25 cellular contexts compared by ENCODE assay signal in genomic region chr16:47777191-47777590, GRCh38.
DNase-seq lines count a peak whose midpoint lies in the region; ATAC-seq, FAIRE-seq and TF ChIP-seq lines count a peak whose summit lies in the region.
"Had no signal": no experiment of that assay in that cellular context is flagged by ENCODE, and none has a peak within 500 bp of the region (broad histone marks: within the 10 kb centered on the region; RNA-seq: fewer than 3 reads in every experiment).

No MANE protein-coding gene starts in this region.

- DNase-seq in HFF-Myc (ENCODE audit: extremely low read depth, low read depth): peak; percentile 31
- peak; percentile 79 for DNase-seq in amniotic epithelial cell (ENCODE audit: low read depth)
- peak; percentile 72 for DNase-seq in fibroblast of pulmonary artery (ENCODE audit: low read depth)
- DNase-seq in upper lobe of left lung: no peak
- DNase-seq in H54 (ENCODE audit: insufficient read length, low spot score): no peak
- DNase-seq in immature natural killer cell: no peak
- no peak for DNase-seq in cerebellar cortex (ENCODE audit: low spot score)
- DNase-seq: activated CD4-positive, alpha-beta T cell treated with anti-CD3 and anti-CD28 coated beads, Interleukin-2, amount 50 U/mL, for 1 hour; activated gamma-delta T cell treated with Interleukin-2 at 50 U/mL for 16 hours; CD4-positive, CD25-positive, alpha-beta regulatory T cell; colonic mucosa; DMS 273 treated with DMSO at 0.1 percent for 48 hours; endodermal cell; gastrocnemius medialis; HFFc6; KG1; NCI-H1105; NCI-H2081 treated with DMSO at 0.1 percent for 48 hours; NCI-H526; stimulated activated CD8-positive, alpha-beta memory T cell treated with anti-CD3 and anti-CD28 coated beads, Interleukin-4, amount 100 ng/mL, for 48 hours; uterus had no signal

- TF ChIP-seq CTCF in HFF-Myc (IDR thresholded peaks at IDR 0.05; ENCODE audit: low read depth, low read length, missing control alignments) (no peak), fibroblast of pulmonary artery (IDR thresholded peaks at IDR 0.05; ENCODE audit: low read length, missing control alignments) (no peak), upper lobe of left lung (IDR thresholded peaks at IDR 0.05) (no peak)

- H3K9me3 Mint-ChIP-seq in immature natural killer cell: peaks cover 0 to 2% (median 0%) of the 10 kb centered on the region in 6 donors
- H3K9me3 Mint-ChIP-seq: HFFc6 had no signal

- peaks cover 1 to 7% (median 4%) of the 10 kb centered on the region in 3 donors for H3K27me3 Mint-ChIP-seq in immature natural killer cell (ENCODE audit: low read depth in 3 of 3)

- H3K27ac ChIP-seq in ACC112 (ENCODE audit: low read depth, low read length): 0 out of 2 replicates have a peak overlapping the region, but pooled peaks have one; percentile 19
- no peak overlapping the region for H3K27ac ChIP-seq in upper lobe of left lung
- H3K27ac ChIP-seq: A549, colonic mucosa, gastrocnemius medialis, uterus had no signal

- TF ChIP-seq EP300 in upper lobe of left lung (IDR thresholded peaks at IDR 0.05): no peak

- H3K4me1 ChIP-seq in ACC112 (ENCODE audit: control insufficient read depth, insufficient read depth, low read length, unreplicated experiment) (peaks cover 37% of the 10 kb centered on the region), upper lobe of left lung (peaks cover 0 to 5% (median 0%) of the 10 kb centered on the region in 4 donors)
- H3K4me1 ChIP-seq: colonic mucosa, gastrocnemius medialis, uterus had no signal

- H3K27me3 ChIP-seq in ACC112 (ENCODE audit: insufficient read depth, low read length) (no peaks in the 10 kb centered on the region), upper lobe of left lung (no peaks in the 10 kb centered on the region)
- H3K27me3 ChIP-seq: colonic mucosa, gastrocnemius medialis, uterus had no signal

- no peaks in the 10 kb centered on the region for H3K9me3 ChIP-seq in upper lobe of left lung
- H3K9me3 ChIP-seq: A549, colonic mucosa, gastrocnemius medialis, uterus had no signal

- H3K4me3 ChIP-seq in ACC112 (ENCODE audit: low read depth, low read length) (no peak overlapping the region), HFF-Myc (replicated peaks; ENCODE audit: low read depth, low read length) (no peak overlapping the region), fibroblast of pulmonary artery (replicated peaks; ENCODE audit: low read depth, low read length) (no peak overlapping the region), upper lobe of left lung (no peak overlapping the region)
- H3K4me3 ChIP-seq: A549, colonic mucosa, gastrocnemius medialis, uterus had no signal

- H3K36me3 ChIP-seq in ACC112 (ENCODE audit: insufficient read depth, low read length): no peaks in the 10 kb centered on the region
- H3K36me3 ChIP-seq in upper lobe of left lung: no peaks in the 10 kb centered on the region
- H3K36me3 ChIP-seq: colonic mucosa, gastrocnemius medialis, uterus had no signal

- H3K4me1 Mint-ChIP-seq in immature natural killer cell: peaks cover 14 to 16% of the 10 kb centered on the region in 2 donors
- H3K4me1 Mint-ChIP-seq: endodermal cell had no signal

- no peaks in the 10 kb centered on the region for H3K79me2 ChIP-seq in ACC112 (ENCODE audit: control insufficient read depth, insufficient read depth, low read length, unreplicated experiment)

- peaks cover 0 to 9% (median 0%) of the 10 kb centered on the region in 3 donors for H3K36me3 Mint-ChIP-seq in immature natural killer cell
- H3K36me3 Mint-ChIP-seq: CD4-positive, CD25-positive, alpha-beta regulatory T cell had no signal

- no peak overlapping the region for H3K4me3 Mint-ChIP-seq in immature natural killer cell
- H3K4me3 Mint-ChIP-seq: endodermal cell; HFFc6; neural crest cell; T-helper 1 cell treated with Interleukin-12 subunit alpha and Interleukin-12 subunit beta and Interleukin-4 antibody, amounts not matched to agents 30 μg/mL and 1 μg/mL, for 36 hours had no signal

- FAIRE-seq in H54 (lab: Jason Lieb, UNC): no peak
- FAIRE-seq: A549 had no signal

- TF ChIP-seq POLR2A in upper lobe of left lung (IDR thresholded peaks at IDR 0.05) (no peak), H54 (IDR thresholded peaks at IDR 0.05; ENCODE audit: low read depth, low read length) (no peak)

- H2AFZ ChIP-seq in ACC112 (ENCODE audit: low read length, unreplicated experiment): no peak overlapping the region

- H3K27ac Mint-ChIP-seq in immature natural killer cell: no peak overlapping the region
- H3K27ac Mint-ChIP-seq: CD4-positive, CD25-positive, alpha-beta regulatory T cell; endodermal cell; HFFc6; T-helper 1 cell treated with Interleukin-12 subunit alpha and Interleukin-12 subunit beta and Interleukin-4 antibody, amounts not matched to agents 30 μg/mL and 1 μg/mL, for 36 hours had no signal

- no peak for ATAC-seq in upper lobe of left lung (ENCODE audit: low FRiP score in 2 of 2)
- ATAC-seq: A549, gastrocnemius medialis had no signal

Comparison
In these comparisons a context has a peak if more than half of its experiments do, and no peak if none do; other contexts are left out.
1. DNase-seq: peak in HFF-Myc (single experiment), amniotic epithelial cell (single experiment) and fibroblast of pulmonary artery (single experiment); none in upper lobe of left lung (0 of 2), H54 (single experiment), immature natural killer cell (0 of 3) and cerebellar cortex (single experiment).